In genomic region chr10:55370021-55370420, GRCh38 we compare ENCODE assay signal across 16 cellular contexts.
A peak's percentile ranks its signal among the peaks of the same experiment; 100 is the strongest.
DNase-seq lines count a peak whose midpoint lies in the region; ATAC-seq and TF ChIP-seq lines count a peak whose summit lies in the region.
"Had no signal": no experiment of that assay in that cellular context is flagged by ENCODE, and none has a peak within 500 bp of the region (broad histone marks: within the 10 kb centered on the region; RNA-seq: fewer than 3 reads in every experiment).

No MANE protein-coding gene starts in this region.

- H3K9me2 ChIP-seq in hepatocyte (replicated peaks; ENCODE audit: insufficient read depth): no peaks in the 10 kb centered on the region

- no peak overlapping the region for H3K4me3 ChIP-seq in hepatocyte
- H3K4me3 ChIP-seq: esophagus squamous epithelium, lower lobe of right lung, sigmoid colon had no signal

- H3K9me3 ChIP-seq in hepatocyte (ENCODE audit: low read depth): no peaks in the 10 kb centered on the region
- H3K9me3 ChIP-seq: esophagus squamous epithelium, lower lobe of right lung, sigmoid colon had no signal

- peaks cover 6% of the 10 kb centered on the region for H3K4me1 ChIP-seq in hepatocyte (ENCODE audit: insufficient read depth)
- H3K4me1 ChIP-seq: esophagus squamous epithelium, lower lobe of right lung, sigmoid colon had no signal

- no peaks in the 10 kb centered on the region for H3K36me3 ChIP-seq in hepatocyte (replicated peaks; ENCODE audit: insufficient read depth, low read depth)
- H3K36me3 ChIP-seq: esophagus squamous epithelium, lower lobe of right lung, sigmoid colon had no signal

- no peak overlapping the region for H2AFZ ChIP-seq in hepatocyte

- H3K27ac ChIP-seq in hepatocyte (no peak overlapping the region), substantia nigra (ENCODE audit: low read depth, low read length, poor library complexity, severe bottlenecking) (no peak overlapping the region)
- H3K27ac ChIP-seq: esophagus squamous epithelium, lower lobe of right lung, sigmoid colon had no signal

- DNase-seq in AG08395 (ENCODE audit: low spot score): peak; percentile 12
- peak; percentile 17 for DNase-seq in HT1080 (ENCODE audit: low read depth)
- DNase-seq in hepatocyte (ENCODE audit: low spot score): peak; percentile 9
- DNase-seq in substantia nigra (lab: John Stamatoyannopoulos, UW): no peak
- no peak for DNase-seq in cortex of kidney (lab: John Stamatoyannopoulos, UW)
- DNase-seq in mucosa of gallbladder (ENCODE audit: low spot score): no peak
- DNase-seq: dermis blood vessel endothelial cell; esophagus squamous epithelium; lower lobe of right lung; NCI-H524; RPMI8226; sigmoid colon; stimulated activated naive B cell treated with anti-CD40 and anti-IgM and Interleukin-4, amounts not matched to agents 10 μg/mL and 1 μg/mL and 100 μg/mL, for 72 hours had no signal

- ATAC-seq in SK-N-SH treated with all-trans-retinoic acid at 6 μM for 48 hours (peak; percentile 96), HG02623 (IDR thresholded peaks at IDR 0.05; ENCODE audit: unreplicated experiment) (no peak)
- ATAC-seq: HepG2; lower lobe of right lung; stimulated activated naive B cell treated with anti-CD40 and anti-IgM and Interleukin-4, amounts not matched to agents 10 μg/mL and 1 μg/mL and 100 μg/mL, for 72 hours had no signal

- TF ChIP-seq CTCF in hepatocyte (IDR thresholded peaks at IDR 0.05; ENCODE audit: poor library complexity): no peak

- WGBS in hepatocyte (ENCODE audit: low lambda C conversion rate, missing lambda C conversion rate): 25% methylated on average over 1 of the region's 1 CpG

- no peaks in the 10 kb centered on the region for H3K27me3 ChIP-seq in hepatocyte
- H3K27me3 ChIP-seq: esophagus squamous epithelium, sigmoid colon had no signal

- H3K4me2 ChIP-seq in hepatocyte: no peak overlapping the region

- H4K20me1 ChIP-seq in hepatocyte (ENCODE audit: insufficient read depth, poor library complexity, severe bottlenecking): no peaks in the 10 kb centered on the region

- H3K79me2 ChIP-seq in hepatocyte: no peaks in the 10 kb centered on the region

TF ChIP-seq in SK-N-SH treated with all-trans-retinoic acid at 6 μM for 48 hours, 23 proteins besides CTCF, POLR2A, EP300 and RAD21:
- peak; percentile 82 for TF ChIP-seq TOX (CRISPR knock-in tag; IDR thresholded peaks at IDR 0.05; ENCODE audit: borderline replicate concordance)
- no peak for TF ChIP-seq OSR1 (CRISPR knock-in tag; IDR thresholded peaks at IDR 0.05)
- TF ChIP-seq CREB5 (CRISPR knock-in tag; IDR thresholded peaks at IDR 0.05; ENCODE audit: low read depth): 0 out of 2 replicates have a peak, but pooled peaks have one; percentile 26
- peak; percentile 76; the same call in 1 of the 2 replicates for TF ChIP-seq PATZ1 (CRISPR knock-in tag; IDR thresholded peaks at IDR 0.05; ENCODE audit: borderline replicate concordance)
- TF ChIP-seq ZFP30 (CRISPR knock-in tag; IDR thresholded peaks at IDR 0.05): no peak
- TF ChIP-seq CSDC2 (CRISPR knock-in tag; IDR thresholded peaks at IDR 0.05): no peak
- no peak for TF ChIP-seq ZNF8 (CRISPR knock-in tag; IDR thresholded peaks at IDR 0.05)
- TF ChIP-seq ZFP3 (CRISPR knock-in tag; IDR thresholded peaks at IDR 0.05): no peak
- TF ChIP-seq TSHZ2 (CRISPR knock-in tag; IDR thresholded peaks at IDR 0.05): peak; percentile 86; the same call in 1 of the 2 replicates
- TF ChIP-seq ZNF70 (CRISPR knock-in tag; IDR thresholded peaks at IDR 0.05): peak; percentile 59; the same call in 1 of the 2 replicates
- TF ChIP-seq BACH2 (CRISPR knock-in tag; IDR thresholded peaks at IDR 0.05; ENCODE audit: borderline replicate concordance): no peak
- peak; percentile 40; the same call in 1 of the 2 replicates for TF ChIP-seq ARNTL (CRISPR knock-in tag; IDR thresholded peaks at IDR 0.05; ENCODE audit: borderline replicate concordance, low read depth)
- TF ChIP-seq RARB (CRISPR knock-in tag; IDR thresholded peaks at IDR 0.05): no peak
- TF ChIP-seq TCF4 (CRISPR knock-in tag; IDR thresholded peaks at IDR 0.05; ENCODE audit: borderline replicate concordance): peak; percentile 96
- peak; percentile 78 for TF ChIP-seq ZC3H10 (CRISPR knock-in tag; IDR thresholded peaks at IDR 0.05)
- peak; percentile 99 for TF ChIP-seq ISL1 (CRISPR knock-in tag; IDR thresholded peaks at IDR 0.05)
- TF ChIP-seq PPARA (CRISPR knock-in tag; IDR thresholded peaks at IDR 0.05; ENCODE audit: borderline replicate concordance): no peak
- TF ChIP-seq SNAI2 (CRISPR knock-in tag; IDR thresholded peaks at IDR 0.05): no peak
- TF ChIP-seq CSRNP3 (CRISPR knock-in tag; IDR thresholded peaks at IDR 0.05): 0 out of 2 replicates have a peak, but pooled peaks have one; percentile 71
- TF ChIP-seq GLIS3 (CRISPR knock-in tag; IDR thresholded peaks at IDR 0.05): 0 out of 2 replicates have a peak, but pooled peaks have one; percentile 57

Comparison
In these comparisons a context has a peak if more than half of its experiments do, and no peak if none do; other contexts are left out.
1. DNase-seq: peak in AG08395 (single experiment), HT1080 (single experiment) and hepatocyte (single experiment); none in substantia nigra (0 of 49), cortex of kidney (single experiment) and mucosa of gallbladder (single experiment).